Comparison of ENCODE assay signal across 8 cellular contexts in genomic region chr1:38873027-38873969, GRCh38. TPM values are rescaled to one million over a fixed set of nuclear protein-coding genes. Genes with fewer than 3 reads are reported as not detected.
DNase-seq lines count a peak whose midpoint lies in the region; ATAC-seq and TF ChIP-seq lines count a peak whose summit lies in the region.

TSS of gene MYCBP (minus strand) at chr1:38873348. CDS start at chr1:38873305, 43 bp downstream.

- peak; percentile 65 for DNase-seq in AG04449 (ENCODE audit: low read depth, low spot score)
- DNase-seq in NCI-H2227 treated with DMSO at 0.1 percent for 48 hours (lab: John Stamatoyannopoulos, UW), result peak; percentile 98
- peak; percentile 96 to 97 for DNase-seq in cardiac fibroblast (ENCODE audit: low read depth in 2 of 2)
- DNase-seq in iPS-NIHi7 (ENCODE audit: extremely low spot score), result peak; percentile 99
- peak; percentile 89 for DNase-seq in smooth muscle cell (lab: John Stamatoyannopoulos, UW; ENCODE audit: unreplicated experiment)

- no peaks in the 10 kb centered on the region for H3F3A ChIP-seq in smooth muscle cell (ENCODE audit: low read depth)

- H4K20me1 ChIP-seq in smooth muscle cell (ENCODE audit: low read depth), result peaks cover 18% of the 10 kb centered on the region

- WGBS in smooth muscle cell (ENCODE audit: low lambda C conversion rate), result under 1% methylated on average over 69 of the region's 69 CpGs

- H2AFZ ChIP-seq in smooth muscle cell (ENCODE audit: low read depth), result peak within 1 kb of the TSS; percentile 86

- CTCF ChIA-PET in AG04449 (lab: Yijun Ruan, JAX), result interaction anchor here (1.1 to 2.0 kb wide), 3 partner anchors 11 to 225 kb away, joined by 3 to 9 read pairs (median 5); no protein-coding TSS in a partner anchor

- TF ChIP-seq CTCF in AG04449 (IDR thresholded peaks at IDR 0.05; ENCODE audit: insufficient read depth, low read length, missing control alignments) (no peak), WI38 (IDR thresholded peaks at IDR 0.05; ENCODE audit: low read depth, low read length) (no peak), cardiac fibroblast (IDR thresholded peaks at IDR 0.05; ENCODE audit: low read depth, low read length) (peak; percentile 7), smooth muscle cell (IDR thresholded peaks at IDR 0.05; ENCODE audit: borderline replicate concordance, insufficient read depth, poor library complexity, severe bottlenecking) (no peak)

- POLR2A ChIA-PET in AG04449 (lab: Yijun Ruan, JAX), result no interaction called here

- H3K4me1 ChIP-seq in smooth muscle cell (ENCODE audit: low read depth), result peaks cover 15% of the 10 kb centered on the region

- no peaks in the 10 kb centered on the region for H3K27me3 ChIP-seq in smooth muscle cell (ENCODE audit: low read depth)

- peak within 1 kb of the TSS; percentile 94 for H3K4me3 ChIP-seq in AG04449 (ENCODE audit: low read depth, low read length)
- H3K4me3 ChIP-seq in WI38 (ENCODE audit: low read depth, low read length), result peak within 1 kb of the TSS; percentile 74
- peak within 1 kb of the TSS; percentile 85 to 92 for H3K4me3 ChIP-seq in cardiac fibroblast (replicated peaks in 1 of 2; ENCODE audit: low read depth in 2 of 2, low read length in 2 of 2)
- peak within 1 kb of the TSS; percentile 82 for H3K4me3 ChIP-seq in smooth muscle cell

- peaks cover 20% of the 10 kb centered on the region for H3K79me2 ChIP-seq in smooth muscle cell (ENCODE audit: low read depth)

- peak; percentile 95 for ATAC-seq in GM18907 (IDR thresholded peaks at IDR 0.05; ENCODE audit: unreplicated experiment)
- ATAC-seq in HG03159 (IDR thresholded peaks at IDR 0.05; ENCODE audit: unreplicated experiment), result peak; percentile 93

- H3K36me3 ChIP-seq in smooth muscle cell (ENCODE audit: low read depth), result no peaks in the 10 kb centered on the region

- H3K4me2 ChIP-seq in smooth muscle cell, result peak within 1 kb of the TSS; percentile 93

- no peaks in the 10 kb centered on the region for H3K9me3 ChIP-seq in smooth muscle cell (replicated peaks; ENCODE audit: low read depth)

- H3K9ac ChIP-seq in smooth muscle cell (ENCODE audit: low read depth), result peak within 1 kb of the TSS; percentile 37

- peak within 1 kb of the TSS; percentile 14 for H3K27ac ChIP-seq in smooth muscle cell (ENCODE audit: low read depth)

RNA-seq across cellular contexts. Expression of gene MYCBP, which starts in this region (rescaled TPM):
- total RNA-seq in smooth muscle cell, result 17.1 and 33.7 TPM in 2 replicates
- 34.0 and 44.0 TPM in 2 replicates for polyA plus RNA-seq in smooth muscle cell

Comparison
In these comparisons a context has a peak if more than half of its experiments do, and no peak if none do; other contexts are left out.
1. Peak in every context shown above with its lines: DNase-seq, ATAC-seq, H3K4me3 ChIP-seq and H3K27ac ChIP-seq.